In genomic region chr4:94995684-94996394, GRCh38 we compare ENCODE assay signal across 8 cellular contexts.
A peak's percentile ranks its signal among the peaks of the same experiment; 100 is the strongest.
DNase-seq lines count a peak whose midpoint lies in the region; ATAC-seq, FAIRE-seq and TF ChIP-seq lines count a peak whose summit lies in the region.

No MANE protein-coding gene starts in this region.

- no peaks in the 10 kb centered on the region for H3K9me1 ChIP-seq in K562 (ENCODE audit: control insufficient read depth, insufficient read depth, low read length)

- peak; percentile 75 to 77 for ATAC-seq in activated T-cell treated with anti-CD3 and anti-CD28 coated beads, Interleukin-2, amount 50 U/mL, for 72 hours (replicated peaks in 1 of 2)
- no peak; the same call in 2 of the 3 replicates for ATAC-seq in K562
- no peak for ATAC-seq in HG03039 (IDR thresholded peaks at IDR 0.05; ENCODE audit: unreplicated experiment)
- no peak for ATAC-seq in HG03378 (IDR thresholded peaks at IDR 0.05; ENCODE audit: unreplicated experiment)

- peak overlapping the region; percentile 48 for H2AFZ ChIP-seq in K562 (ENCODE audit: low read depth, low read length)

- H3K9me3 Mint-ChIP-seq in activated T-cell treated with anti-CD3 and anti-CD28 coated beads, Interleukin-2, amount 50 U/mL, for 72 hours: no peaks in the 10 kb centered on the region
- no peaks in the 10 kb centered on the region for H3K9me3 Mint-ChIP-seq in type B pancreatic cell
- H3K9me3 Mint-ChIP-seq in activated T-helper 2 cell treated with anti-CD3 and anti-CD28 coated beads, Interferon-gamma antibody, Interleukin-2, Interleukin-4, amounts not matched to agents 10 μg/mL and 5 μg/mL and 100 μg/mL, durations not matched to agents 14 hours and 24 hours and 36 hours: no peaks in the 10 kb centered on the region

- TF ChIP-seq POLR2A in K562 (conservative IDR thresholded peaks at IDR 0.05): no peak

- H3K79me2 ChIP-seq in K562 (ENCODE audit: control insufficient read depth, insufficient read depth, low read length): no peaks in the 10 kb centered on the region

- CTCF ChIA-PET in K562 (lab: Yijun Ruan, JAX; ENCODE audit: low intra/inter-chr PET ratio): no interaction called here

- under 1% methylated on average over 10 of the region's 10 CpGs for WGBS in K562 (ENCODE audit: insufficient coverage, low coverage, missing lambda C conversion rate)

- H3K4me1 Mint-ChIP-seq in activated T-cell treated with anti-CD3 and anti-CD28 coated beads, Interleukin-2, amount 50 U/mL, for 72 hours (ENCODE audit: low read depth): peaks cover 12% of the 10 kb centered on the region
- H3K4me1 Mint-ChIP-seq in type B pancreatic cell (ENCODE audit: unreplicated experiment): peaks cover 9% of the 10 kb centered on the region
- H3K4me1 Mint-ChIP-seq in activated T-helper 2 cell treated with anti-CD3 and anti-CD28 coated beads, Interferon-gamma antibody, Interleukin-2, Interleukin-4, amounts not matched to agents 10 μg/mL and 5 μg/mL and 100 μg/mL, durations not matched to agents 14 hours and 24 hours and 36 hours (ENCODE audit: low read depth): peaks cover 6% of the 10 kb centered on the region

- H3K27ac ChIP-seq in K562 (ENCODE audit: extremely low read depth, low read depth, low read length): no peak overlapping the region

- no peak for FAIRE-seq in K562 (lab: Jason Lieb, UNC)

- H4K20me1 ChIP-seq in K562 (replicated peaks; ENCODE audit: control insufficient read depth, insufficient read depth, low read length): no peaks in the 10 kb centered on the region

- no peak overlapping the region for H3K9ac ChIP-seq in K562 (ENCODE audit: insufficient read depth in 1 of 2, low read depth in 2 of 2, low read length in 2 of 2)

- TF ChIP-seq EP300 in K562 (IDR thresholded peaks at IDR 0.05; ENCODE audit: low read length): no peak

- peak in 1 of 2 donors; percentile 3 for DNase-seq in activated T-cell treated with anti-CD3 and anti-CD28 coated beads, Interleukin-2, amount 50 U/mL, for 72 hours
- DNase-seq in activated T-cell treated with anti-CD3 and anti-CD28 coated beads, Interleukin-2, amount 50 U/mL, for 48 hours: no peak
- DNase-seq in K562 (ENCODE audit: extremely low read depth in 1 of 4, low spot score in 3 of 4) (no peak), left kidney (ENCODE audit: low read depth, low spot score) (peak; percentile 89), type B pancreatic cell (ENCODE audit: extremely low spot score, unreplicated experiment) (no peak)
- no peak for DNase-seq in activated T-helper 2 cell treated with anti-CD3 and anti-CD28 coated beads, Interferon-gamma antibody, Interleukin-2, Interleukin-4, amounts not matched to agents 10 μg/mL and 5 μg/mL and 100 μg/mL, durations not matched to agents 14 hours and 24 hours and 36 hours (ENCODE audit: low spot score)

- H3K9me3 ChIP-seq in K562 (replicated peaks; ENCODE audit: control insufficient read depth, insufficient read depth, low read depth, low read length): no peaks in the 10 kb centered on the region

- peak overlapping the region; percentile 24; the same call in 1 of the 2 replicates for H3K4me2 ChIP-seq in K562 (ENCODE audit: insufficient read depth, low read length)

- no peak for TF ChIP-seq CTCF in K562 (IDR thresholded peaks at IDR 0.05 in 2 of 3, conservative IDR thresholded peaks at IDR 0.05 in 1 of 3; ENCODE audit: insufficient read depth in 2 of 3, low read depth in 1 of 3, low read length in 3 of 3)
- no peak for TF ChIP-seq CTCF in type B pancreatic cell (conservative IDR thresholded peaks at IDR 0.05)

- H3K4me3 Mint-ChIP-seq in activated T-cell treated with anti-CD3 and anti-CD28 coated beads, Interleukin-2, amount 50 U/mL, for 72 hours: peak overlapping the region; percentile 58 to 72
- peak overlapping the region; percentile 75 for H3K4me3 Mint-ChIP-seq in type B pancreatic cell
- no peak overlapping the region for H3K4me3 Mint-ChIP-seq in activated T-helper 2 cell treated with anti-CD3 and anti-CD28 coated beads, Interferon-gamma antibody, Interleukin-2, Interleukin-4, amounts not matched to agents 10 μg/mL and 5 μg/mL and 100 μg/mL, durations not matched to agents 14 hours and 24 hours and 36 hours (ENCODE audit: low read depth)

- in situ Hi-C loops in K562 (cut with MboI): no loop called here

- TF ChIP-seq RAD21 in K562 (CRISPR knock-in tag; conservative IDR thresholded peaks at IDR 0.05 in 1 of 2, IDR thresholded peaks at IDR 0.05 in 1 of 2): no peak

- H3K27ac Mint-ChIP-seq in activated T-cell treated with anti-CD3 and anti-CD28 coated beads, Interleukin-2, amount 50 U/mL, for 72 hours: peak overlapping the region; percentile 47
- no peak overlapping the region for H3K27ac Mint-ChIP-seq in type B pancreatic cell
- no peak overlapping the region for H3K27ac Mint-ChIP-seq in activated T-helper 2 cell treated with anti-CD3 and anti-CD28 coated beads, Interferon-gamma antibody, Interleukin-2, Interleukin-4, amounts not matched to agents 10 μg/mL and 5 μg/mL and 100 μg/mL, durations not matched to agents 14 hours and 24 hours and 36 hours

- H3K4me1 ChIP-seq in K562 (replicated peaks in 1 of 2; ENCODE audit: control insufficient read depth in 2 of 2, insufficient read depth in 2 of 2, low read length in 2 of 2): no peaks in the 10 kb centered on the region

- no peaks in the 10 kb centered on the region for H3K27me3 Mint-ChIP-seq in activated T-cell treated with anti-CD3 and anti-CD28 coated beads, Interleukin-2, amount 50 U/mL, for 72 hours (ENCODE audit: low read depth)
- no peaks in the 10 kb centered on the region for H3K27me3 Mint-ChIP-seq in type B pancreatic cell
- H3K27me3 Mint-ChIP-seq in activated T-helper 2 cell treated with anti-CD3 and anti-CD28 coated beads, Interferon-gamma antibody, Interleukin-2, Interleukin-4, amounts not matched to agents 10 μg/mL and 5 μg/mL and 100 μg/mL, durations not matched to agents 14 hours and 24 hours and 36 hours (ENCODE audit: low read depth): peaks cover 3% of the 10 kb centered on the region

- intact Hi-C loops in K562 (cut with micrococcal nuclease): no loop called here
- intact Hi-C loops in activated T-helper 2 cell treated with anti-CD3 and anti-CD28 coated beads, Interferon-gamma antibody, Interleukin-2, Interleukin-4, amounts not matched to agents 10 μg/mL and 5 μg/mL and 100 μg/mL, durations not matched to agents 14 hours and 24 hours and 36 hours (cut with micrococcal nuclease): no loop called here

- BruUV-seq in K562 (replicated peaks; lab: Mats Ljungman, UMichigan): no TSS peak

- H3K36me3 Mint-ChIP-seq in activated T-cell treated with anti-CD3 and anti-CD28 coated beads, Interleukin-2, amount 50 U/mL, for 72 hours (ENCODE audit: insufficient read depth in 2 of 2): no peaks in the 10 kb centered on the region
- H3K36me3 Mint-ChIP-seq in type B pancreatic cell: no peaks in the 10 kb centered on the region
- no peaks in the 10 kb centered on the region for H3K36me3 Mint-ChIP-seq in activated T-helper 2 cell treated with anti-CD3 and anti-CD28 coated beads, Interferon-gamma antibody, Interleukin-2, Interleukin-4, amounts not matched to agents 10 μg/mL and 5 μg/mL and 100 μg/mL, durations not matched to agents 14 hours and 24 hours and 36 hours (ENCODE audit: low read depth)

- POLR2A ChIA-PET in K562 (lab: Yijun Ruan, JAX): no interaction called here

- H3K36me3 ChIP-seq in K562 (ENCODE audit: control insufficient read depth, insufficient read depth, low read length): no peaks in the 10 kb centered on the region

- no peak overlapping the region for H3K4me3 ChIP-seq in K562

- no peaks in the 10 kb centered on the region; a peak in 1 of 5 replicates for H3K27me3 ChIP-seq in K562 (ENCODE audit: control insufficient read depth in 2 of 2, insufficient read depth in 2 of 2, low read length in 2 of 2)

TF ChIP-seq in K562, 482 proteins besides CTCF, POLR2A, EP300 and RAD21 (continues in another document):
- TF ChIP-seq NR2C2 (CRISPR knock-in tag; IDR thresholded peaks at IDR 0.05): no peak
- TF ChIP-seq NR2C2 (tag; IDR thresholded peaks at IDR 0.05): no peak
- no peak for TF ChIP-seq GTF2E2 (tag; IDR thresholded peaks at IDR 0.05)
- no peak for TF ChIP-seq ZNF77 (CRISPR knock-in tag; IDR thresholded peaks at IDR 0.05)
- no peak for TF ChIP-seq CBFA2T3 (IDR thresholded peaks at IDR 0.05)
- no peak for TF ChIP-seq ZKSCAN1 (IDR thresholded peaks at IDR 0.05; ENCODE audit: low read depth, low read length)
- no peak for TF ChIP-seq GTF3C2 (IDR thresholded peaks at IDR 0.05; ENCODE audit: borderline replicate concordance, extremely low read depth, insufficient read length)
- no peak for TF ChIP-seq ZBED1 (IDR thresholded peaks at IDR 0.05)

Comparison
In these comparisons a context has a peak if more than half of its experiments do, and no peak if none do; other contexts are left out.
1. ATAC-seq: peak in activated T-cell treated with anti-CD3 and anti-CD28 coated beads, Interleukin-2, amount 50 U/mL, for 72 hours (2 of 2); none in K562 (single experiment), HG03039 (single experiment) and HG03378 (single experiment).